17 cellular contexts compared by ENCODE assay signal in the genomic region with DNA sequence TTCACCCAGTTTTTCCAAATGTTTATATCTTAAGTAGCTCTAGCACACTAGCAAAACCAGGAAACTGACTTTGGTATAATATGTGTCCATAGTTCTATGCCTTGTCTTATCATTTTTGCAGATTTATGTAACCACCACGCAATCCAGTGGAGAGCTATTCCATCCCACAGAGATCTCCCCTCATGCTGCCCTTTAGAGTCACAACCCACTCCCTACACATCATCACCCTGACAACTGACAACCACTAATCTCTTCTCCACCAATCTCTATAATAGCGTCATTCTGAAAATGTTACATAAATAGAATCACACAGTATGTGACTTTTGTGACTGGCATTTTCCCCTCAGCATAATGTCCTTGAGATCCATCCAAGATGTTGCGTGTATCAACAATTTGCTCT. TPM values are rescaled to one million over a fixed set of nuclear protein-coding genes. Genes with fewer than 3 reads are reported as not detected.
A peak's percentile ranks its signal among the peaks of the same experiment; 100 is the strongest.
DNase-seq lines count a peak whose midpoint lies in the region; ATAC-seq, FAIRE-seq and TF ChIP-seq lines count a peak whose summit lies in the region.
"Had no signal": no experiment of that assay in that cellular context is flagged by ENCODE, and none has a peak within 500 bp of the region (broad histone marks: within the 10 kb centered on the region; RNA-seq: fewer than 3 reads in every experiment).

No MANE protein-coding gene starts in this region.

- H3K4me1 ChIP-seq in left ventricle myocardium inferior: no peaks in the 10 kb centered on the region
- H3K4me1 ChIP-seq: BLaER1 treated with 17β-estradiol and CSF1 and Interleukin-3, amounts not matched to agents 10 nM and 100 nM had no signal

- no peaks in the 10 kb centered on the region for H3K27me3 ChIP-seq in left ventricle myocardium inferior (ENCODE audit: low read depth)
- H3K27me3 ChIP-seq: BLaER1 treated with 17β-estradiol and CSF1 and Interleukin-3, amounts not matched to agents 10 nM and 100 nM had no signal

- H3K27ac Mint-ChIP-seq in stimulated activated naive CD8-positive, alpha-beta T cell treated with anti-CD3 and anti-CD28 coated beads, Interleukin-15, amount 100 ng/mL, for 72 hours: no peak overlapping the region
- H3K27ac Mint-ChIP-seq: B cell; CD8-positive, alpha-beta T cell; GM23338 had no signal

- no peak overlapping the region for H3K4me3 Mint-ChIP-seq in stimulated activated naive CD8-positive, alpha-beta T cell treated with anti-CD3 and anti-CD28 coated beads, Interleukin-15, amount 100 ng/mL, for 72 hours
- H3K4me3 Mint-ChIP-seq: B cell; CD8-positive, alpha-beta T cell; GM23338 had no signal

- H3K27me3 Mint-ChIP-seq in stimulated activated naive CD8-positive, alpha-beta T cell treated with anti-CD3 and anti-CD28 coated beads, Interleukin-15, amount 100 ng/mL, for 72 hours: no peaks in the 10 kb centered on the region
- H3K27me3 Mint-ChIP-seq: B cell had no signal

- no peak for TF ChIP-seq CTCF in left ventricle myocardium inferior (IDR thresholded peaks at IDR 0.05; ENCODE audit: borderline replicate concordance)
- TF ChIP-seq CTCF in omental fat pad (IDR thresholded peaks at IDR 0.05): no peak

- H3K4me1 Mint-ChIP-seq in stimulated activated naive CD8-positive, alpha-beta T cell treated with anti-CD3 and anti-CD28 coated beads, Interleukin-15, amount 100 ng/mL, for 72 hours: no peaks in the 10 kb centered on the region
- H3K4me1 Mint-ChIP-seq: GM23338 had no signal

- intact Hi-C loops in Right ventricle myocardium inferior (cut with DNase I): no loop called here
- intact Hi-C loops in left ventricle myocardium inferior (cut with micrococcal nuclease): no loop called here

- no peaks in the 10 kb centered on the region for H3K9me3 Mint-ChIP-seq in stimulated activated naive CD8-positive, alpha-beta T cell treated with anti-CD3 and anti-CD28 coated beads, Interleukin-15, amount 100 ng/mL, for 72 hours
- H3K9me3 Mint-ChIP-seq: CD8-positive, alpha-beta T cell; GM23338 had no signal

- DNase-seq in Right ventricle myocardium inferior (ENCODE audit: missing footprints): no peak
- no peak for DNase-seq in left ventricle myocardium inferior
- no peak for DNase-seq in stimulated activated naive CD8-positive, alpha-beta T cell treated with anti-CD3 and anti-CD28 coated beads, Interleukin-15, Interleukin-2, amounts not matched to agents 100 U/mL and 50 U/mL, for 24 hours
- DNase-seq in stimulated activated naive CD8-positive, alpha-beta T cell treated with anti-CD3 and anti-CD28 coated beads, Interleukin-15, amount 100 ng/mL, for 72 hours: no peak
- no peak for DNase-seq in omental fat pad (ENCODE audit: low spot score)
- DNase-seq in HTR-8/SVneo (ENCODE audit: insufficient read length, low spot score): no peak
- DNase-seq: Calu3; CD8-positive, alpha-beta T cell; DMS79 treated with DMSO at 0.1 percent for 48 hours; GF-D8; HCEC 1CT had no signal

- no peaks in the 10 kb centered on the region for H3K9me3 ChIP-seq in left ventricle myocardium inferior (replicated peaks)
- H3K9me3 ChIP-seq: BLaER1 treated with 17β-estradiol and CSF1 and Interleukin-3, amounts not matched to agents 10 nM and 100 nM had no signal

- no peaks in the 10 kb centered on the region for H3K36me3 ChIP-seq in left ventricle myocardium inferior
- H3K36me3 ChIP-seq: BLaER1 treated with 17β-estradiol and CSF1 and Interleukin-3, amounts not matched to agents 10 nM and 100 nM had no signal

- FAIRE-seq in HTR-8/SVneo (lab: Jason Lieb, UNC): no peak
- FAIRE-seq: H54, HepG2 had no signal

- H3K27ac ChIP-seq in left ventricle myocardium inferior (replicated peaks): no peak overlapping the region
- H3K27ac ChIP-seq: BLaER1 treated with 17β-estradiol and CSF1 and Interleukin-3, amounts not matched to agents 10 nM and 100 nM had no signal

- no peak overlapping the region for H3K4me3 ChIP-seq in left ventricle myocardium inferior
- H3K4me3 ChIP-seq: BLaER1 treated with 17β-estradiol and CSF1 and Interleukin-3, amounts not matched to agents 10 nM and 100 nM; GM23338 had no signal

- peak; percentile 72 for ATAC-seq in Right ventricle myocardium inferior
- peak; percentile 78 for ATAC-seq in stimulated activated naive CD8-positive, alpha-beta T cell treated with anti-CD3 and anti-CD28 coated beads, Interleukin-15, Interleukin-2, amounts not matched to agents 100 U/mL and 50 U/mL, for 24 hours
- no peak for ATAC-seq in stimulated activated naive CD8-positive, alpha-beta T cell treated with anti-CD3 and anti-CD28 coated beads, Interleukin-15, amount 100 ng/mL, for 72 hours
- peak; percentile 54 for ATAC-seq in omental fat pad (ENCODE audit: low FRiP score)
- ATAC-seq: CD8-positive, alpha-beta T cell; GM23338; HepG2 had no signal

RNA-seq across cellular contexts. Expression of gene HLA-DRB5, which starts 29.1 kb away (rescaled TPM):
- total RNA-seq in Right ventricle myocardium inferior: 21.2 TPM
- total RNA-seq in left ventricle myocardium inferior: 14.3 TPM
- total RNA-seq in omental fat pad: 10 to 100 TPM in 1 of 4 donors, 1 to 10 TPM in 2, not detected in 1; 1.6 to 50.9 (median 5.5) TPM
- total RNA-seq: A172, GM23338, HepG2 had no signal
